16 cellular contexts compared by ENCODE assay signal in the genomic region with DNA sequence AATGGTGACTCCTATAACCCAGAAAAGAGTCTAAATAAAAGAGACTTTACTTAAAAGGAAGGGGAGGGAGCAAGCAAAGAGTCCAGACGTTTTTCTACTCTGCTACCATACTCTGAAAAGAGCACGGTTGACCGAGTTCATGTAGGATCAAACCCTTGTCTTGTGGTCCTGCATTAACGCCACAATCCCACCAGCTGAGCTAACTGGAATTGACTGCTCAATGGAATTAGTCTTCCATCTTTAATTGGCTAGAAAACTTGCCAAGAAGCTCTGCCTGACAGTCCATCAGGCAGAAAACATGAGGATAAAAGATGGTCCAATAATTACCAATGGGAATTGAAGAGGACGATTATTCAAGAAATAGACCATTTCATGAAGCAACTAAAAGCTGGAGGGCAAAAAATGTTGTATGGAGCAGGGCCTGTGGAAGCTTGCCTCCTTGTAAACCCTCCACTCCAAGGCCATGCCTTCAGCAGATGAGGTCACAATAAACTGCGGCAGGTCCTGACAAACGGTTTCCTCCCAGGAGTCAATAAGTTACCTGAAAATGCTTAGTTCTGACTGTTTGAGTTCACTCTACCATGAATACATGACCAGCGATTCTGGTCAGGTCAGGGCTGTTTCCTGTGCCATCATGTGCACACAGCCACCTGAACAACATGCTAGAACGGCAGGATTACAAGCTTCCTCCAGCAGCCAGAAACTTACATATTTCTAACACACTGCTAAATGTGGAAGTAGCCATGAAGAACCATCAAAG. TPM values are rescaled to one million over a fixed set of nuclear protein-coding genes. Genes with fewer than 3 reads are reported as not detected.
DNase-seq lines count a peak whose midpoint lies in the region; ATAC-seq, FAIRE-seq and TF ChIP-seq lines count a peak whose summit lies in the region.
"Had no signal": no experiment of that assay in that cellular context is flagged by ENCODE, and none has a peak within 500 bp of the region (broad histone marks: within the 10 kb centered on the region; RNA-seq: fewer than 3 reads in every experiment).

No MANE protein-coding gene starts in this region.

- peaks cover 43% of the 10 kb centered on the region for H3K4me1 ChIP-seq in keratinocyte (ENCODE audit: control insufficient read depth, extremely low read depth, insufficient read depth, low read length)
- H3K4me1 ChIP-seq: Caco-2, right atrium auricular region, upper lobe of left lung had no signal

- H3K27ac Mint-ChIP-seq in CD14-positive monocyte = peak overlapping the region in 1 of 7 donors; percentile 63

- no peaks in the 10 kb centered on the region for H3K9me3 ChIP-seq in keratinocyte (ENCODE audit: control insufficient read depth, low read depth, low read length)
- H3K9me3 ChIP-seq: Caco-2, right atrium auricular region, upper lobe of left lung had no signal

- no peaks in the 10 kb centered on the region for H3K9me3 Mint-ChIP-seq in CD14-positive monocyte

- H3K27me3 Mint-ChIP-seq in CD14-positive monocyte (ENCODE audit: low read depth in 3 of 3) = peaks cover 0 to 7% (median 3%) of the 10 kb centered on the region in 3 donors

- no peaks in the 10 kb centered on the region for H3K36me3 ChIP-seq in keratinocyte (ENCODE audit: control insufficient read depth in 2 of 2, extremely low read depth in 1 of 2, insufficient read depth in 2 of 2, low read length in 2 of 2)
- H3K36me3 ChIP-seq: right atrium auricular region, upper lobe of left lung had no signal

- H2AFZ ChIP-seq in keratinocyte (ENCODE audit: control insufficient read depth, low read length) = peak overlapping the region; percentile 82

- peaks cover 26% of the 10 kb centered on the region for H3K4me1 Mint-ChIP-seq in CD14-positive monocyte

- peak; percentile 98 for ATAC-seq in GM18511 (IDR thresholded peaks at IDR 0.05; ENCODE audit: unreplicated experiment)
- peak; percentile 90 for ATAC-seq in GM19467 (IDR thresholded peaks at IDR 0.05; ENCODE audit: unreplicated experiment)
- ATAC-seq in HG03460 (IDR thresholded peaks at IDR 0.05; ENCODE audit: unreplicated experiment) = peak; percentile 81
- no peak for ATAC-seq in GM19351 (IDR thresholded peaks at IDR 0.05; ENCODE audit: unreplicated experiment)

- DNase-seq in keratinocyte (ENCODE audit: low read depth, low spot score) (no peak), NCI-H2081 treated with DMSO at 0.1 percent for 48 hours (lab: John Stamatoyannopoulos, UW) (no peak), CD14-positive monocyte (ENCODE audit: low spot score) (no peak), iPS-NIHi11 (ENCODE audit: low spot score) (no peak)
- DNase-seq: Caco-2, dermis blood vessel endothelial cell, head of caudate nucleus, midbrain, NCI-H446 treated with DMSO at 0.1 percent for 48 hours, upper lobe of left lung had no signal

- dilution Hi-C loops in keratinocyte (cut with MboI; ENCODE audit: extremely low pct_ligation_motif_present, low sequenced_read_pairs) = no loop called here

- no peak overlapping the region for H3K4me3 ChIP-seq in keratinocyte (ENCODE audit: control insufficient read depth in 2 of 3, extremely low read depth in 1 of 3, insufficient read depth in 2 of 3, low read depth in 1 of 3, low read length in 3 of 3)
- H3K4me3 ChIP-seq: right atrium auricular region, upper lobe of left lung had no signal

- no peak overlapping the region for H3K9ac ChIP-seq in keratinocyte (ENCODE audit: control insufficient read depth, extremely low read depth, insufficient read depth, low read length)
- H3K9ac ChIP-seq: KMS-11 had no signal

- no peaks in the 10 kb centered on the region for H4K20me1 ChIP-seq in keratinocyte (ENCODE audit: control insufficient read depth, extremely low read depth, insufficient read depth, low read length)

- H3K4me2 ChIP-seq in keratinocyte (ENCODE audit: control insufficient read depth, extremely low read depth, insufficient read depth, low read depth, low read length) = peak overlapping the region; percentile 63
- H3K4me2 ChIP-seq: KMS-11 had no signal

- H3K9me1 ChIP-seq in keratinocyte (ENCODE audit: control insufficient read depth, extremely low read depth, insufficient read depth, low read length) = no peaks in the 10 kb centered on the region

- intact Hi-C loops in CD14-positive monocyte (cut with micrococcal nuclease) = no loop called here

- H3K27me3 ChIP-seq in keratinocyte (ENCODE audit: control insufficient read depth, extremely low read depth, insufficient read depth, low read length) = no peaks in the 10 kb centered on the region
- H3K27me3 ChIP-seq: right atrium auricular region, upper lobe of left lung had no signal

- peaks cover 0 to 3% of the 10 kb centered on the region in 2 donors for H3K36me3 Mint-ChIP-seq in CD14-positive monocyte

- H3K4me3 Mint-ChIP-seq in CD14-positive monocyte = no peak overlapping the region

- FAIRE-seq in keratinocyte (lab: Jason Lieb, UNC) = peak; percentile 85

- no peak for TF ChIP-seq CTCF in keratinocyte (optimal IDR thresholded peaks at IDR 0.05 in 1 of 3, IDR thresholded peaks at IDR 0.05 in 1 of 3, conservative IDR thresholded peaks at IDR 0.05 in 1 of 3; ENCODE audit: extremely low read depth in 1 of 3, insufficient read depth in 2 of 3, low read length in 3 of 3)
- no peak for TF ChIP-seq CTCF in CD14-positive monocyte (IDR thresholded peaks at IDR 0.05)

- no peaks in the 10 kb centered on the region for H3K79me2 ChIP-seq in keratinocyte (ENCODE audit: control insufficient read depth, insufficient read depth, low read length)

- peak overlapping the region; percentile 53 for H3K27ac ChIP-seq in keratinocyte (ENCODE audit: control insufficient read depth, insufficient read depth, low read length)
- H3K27ac ChIP-seq: KMS-11, right atrium auricular region, upper lobe of left lung had no signal

RNA-seq across cellular contexts. Expression of a gene that starts 35.6 kb away (rescaled TPM):
- polyA plus RNA-seq in keratinocyte (18.6 to 29.9 TPM (median 26.2 TPM) in 3 replicates), CD14-positive monocyte (10 to 100 TPM; 22.6 to 29.5 TPM)
- polyA plus RNA-seq in keratinocyte (2011; ENCODE audit: low read depth) = 11.1 TPM
- 20.9 and 29.6 TPM in 2 replicates for polyA plus RNA-seq in keratinocyte (2011; cell fraction: cytosol; rRNA removed)
- 40.7 and 41.9 TPM in 2 replicates for polyA plus RNA-seq in keratinocyte (2011; cell fraction: nucleus; rRNA removed)
- polyA plus RNA-seq in keratinocyte (2012; ENCODE audit: low replicate concordance) = 11.2 and 24.6 TPM in 2 replicates
- polyA minus RNA-seq in keratinocyte = 20.9 to 29.1 TPM (median 25.6 TPM) in 3 replicates
- 17.5 TPM for polyA minus RNA-seq in keratinocyte (2011; cell fraction: cytosol; rRNA and poly(A)+ RNA removed)
- 19.2 and 35.8 TPM in 2 replicates for polyA minus RNA-seq in keratinocyte (2011; cell fraction: nucleus; rRNA and poly(A)+ RNA removed)
